Comparison of ENCODE assay signal across 14 cellular contexts in the genomic region with DNA sequence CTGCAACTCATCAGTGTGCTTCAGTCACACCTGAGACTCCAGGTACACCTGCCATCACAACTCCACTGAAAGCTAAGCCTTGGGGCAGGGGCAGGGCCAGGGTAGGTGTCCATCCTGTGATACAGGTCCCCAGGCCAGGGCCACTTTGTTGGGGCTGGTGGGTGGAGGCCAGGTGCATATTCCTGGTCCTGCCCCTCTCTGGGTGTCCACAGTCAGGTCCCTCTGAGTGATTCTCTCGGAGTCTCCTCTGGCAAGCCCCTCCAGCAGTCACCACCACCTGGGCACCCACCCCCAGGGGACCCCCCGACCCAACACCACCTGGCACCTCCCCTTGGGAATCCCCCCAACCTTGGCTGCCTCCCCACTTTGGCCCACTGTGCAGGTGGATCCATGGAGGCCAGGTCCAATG. TPM values are rescaled to one million over a fixed set of nuclear protein-coding genes. Genes with fewer than 3 reads are reported as not detected.
"Had no signal": no experiment of that assay in that cellular context is flagged by ENCODE, and none has a peak within 500 bp of the region (broad histone marks: within the 10 kb centered on the region; RNA-seq: fewer than 3 reads in every experiment).

No MANE protein-coding gene starts in this region.

- H3K4me1 Mint-ChIP-seq: activated CD4-positive, alpha-beta T cell treated with anti-CD3 and anti-CD28 coated beads, Interleukin-2, amount 10 ng/mL, durations not matched to agents 24 days and 14 days had no signal

- H3K27ac ChIP-seq: adrenal gland, ovary, SJSA1, upper lobe of left lung had no signal

- H3K9me3 Mint-ChIP-seq: activated B cell treated with CpG ODN at 0.5 μM for 24 hours; activated CD4-positive, alpha-beta T cell treated with anti-CD3 and anti-CD28 coated beads, Interleukin-2, amount 10 ng/mL, durations not matched to agents 24 days and 14 days; activated T-helper 1 cell treated with anti-CD3 and anti-CD28 coated beads, Interleukin-12 subunit alpha, Interleukin-12 subunit beta, Interleukin-2, Interleukin-4 antibody, amounts not matched to agents 30 ng/mL and 10 ng/mL and 1 ng/mL, durations not matched to agents 14 hours and 24 hours and 36 hours; effector memory CD8-positive, alpha-beta T cell; nephron progenitor cell had no signal

- ATAC-seq: effector memory CD8-positive, alpha-beta T cell had no signal

- H3K4me1 ChIP-seq: adrenal gland had no signal

- H3K36me3 ChIP-seq: ovary, SJSA1 had no signal

- DNase-seq: activated B cell treated with CpG ODN at 0.5 μM for 24 hours; activated CD4-positive, alpha-beta T cell treated with anti-CD3 and anti-CD28 coated beads, Interleukin-2, amount 10 ng/mL, durations not matched to agents 24 days and 14 days; activated naive CD4-positive, alpha-beta T cell; central memory CD4-positive, alpha-beta T cell; effector memory CD8-positive, alpha-beta T cell; hypothalamus; nephron progenitor cell; stimulated activated naive CD4-positive, alpha-beta T cell had no signal

- H3K27me3 ChIP-seq: ovary, upper lobe of left lung had no signal

- H3K27ac Mint-ChIP-seq: activated B cell treated with CpG ODN at 0.5 μM for 24 hours; activated CD4-positive, alpha-beta T cell treated with anti-CD3 and anti-CD28 coated beads, Interleukin-2, amount 10 ng/mL, durations not matched to agents 24 days and 14 days; activated T-helper 1 cell treated with anti-CD3 and anti-CD28 coated beads, Interleukin-12 subunit alpha, Interleukin-12 subunit beta, Interleukin-2, Interleukin-4 antibody, amounts not matched to agents 30 ng/mL and 10 ng/mL and 1 ng/mL, durations not matched to agents 14 hours and 24 hours and 36 hours; effector memory CD8-positive, alpha-beta T cell had no signal

- H3K27me3 Mint-ChIP-seq: activated B cell treated with CpG ODN at 0.5 μM for 24 hours; activated CD4-positive, alpha-beta T cell treated with anti-CD3 and anti-CD28 coated beads, Interleukin-2, amount 10 ng/mL, durations not matched to agents 24 days and 14 days had no signal

- H3K4me3 ChIP-seq: adrenal gland, ovary, SJSA1, upper lobe of left lung had no signal

- H3K9me3 ChIP-seq: adrenal gland, ovary, SJSA1, upper lobe of left lung had no signal

- H3K4me3 Mint-ChIP-seq: activated B cell treated with CpG ODN at 0.5 μM for 24 hours; activated CD4-positive, alpha-beta T cell treated with anti-CD3 and anti-CD28 coated beads, Interleukin-2, amount 10 ng/mL, durations not matched to agents 24 days and 14 days; activated T-helper 1 cell treated with anti-CD3 and anti-CD28 coated beads, Interleukin-12 subunit alpha, Interleukin-12 subunit beta, Interleukin-2, Interleukin-4 antibody, amounts not matched to agents 30 ng/mL and 10 ng/mL and 1 ng/mL, durations not matched to agents 14 hours and 24 hours and 36 hours; effector memory CD8-positive, alpha-beta T cell; nephron progenitor cell had no signal

RNA-seq across cellular contexts. Expression of a gene that starts 9.5 kb away (rescaled TPM):
- total RNA-seq: activated B cell treated with CpG ODN at 0.5 μM for 24 hours; activated CD4-positive, alpha-beta T cell treated with anti-CD3 and anti-CD28 coated beads, Interleukin-2, amount 10 ng/mL, durations not matched to agents 24 days and 14 days; activated T-helper 1 cell treated with anti-CD3 and anti-CD28 coated beads, Interleukin-12 subunit alpha, Interleukin-12 subunit beta, Interleukin-2, Interleukin-4 antibody, amounts not matched to agents 30 ng/mL and 10 ng/mL and 1 ng/mL, durations not matched to agents 14 hours and 24 hours and 36 hours; epithelial cell of proximal tubule; SJSA1 had no signal

RNA-seq across cellular contexts. Expression of a gene that starts 55.9 kb away (rescaled TPM):
- total RNA-seq: activated B cell treated with CpG ODN at 0.5 μM for 24 hours had no signal
